ENCODE assay signal across 1 cellular context in the genomic region with DNA sequence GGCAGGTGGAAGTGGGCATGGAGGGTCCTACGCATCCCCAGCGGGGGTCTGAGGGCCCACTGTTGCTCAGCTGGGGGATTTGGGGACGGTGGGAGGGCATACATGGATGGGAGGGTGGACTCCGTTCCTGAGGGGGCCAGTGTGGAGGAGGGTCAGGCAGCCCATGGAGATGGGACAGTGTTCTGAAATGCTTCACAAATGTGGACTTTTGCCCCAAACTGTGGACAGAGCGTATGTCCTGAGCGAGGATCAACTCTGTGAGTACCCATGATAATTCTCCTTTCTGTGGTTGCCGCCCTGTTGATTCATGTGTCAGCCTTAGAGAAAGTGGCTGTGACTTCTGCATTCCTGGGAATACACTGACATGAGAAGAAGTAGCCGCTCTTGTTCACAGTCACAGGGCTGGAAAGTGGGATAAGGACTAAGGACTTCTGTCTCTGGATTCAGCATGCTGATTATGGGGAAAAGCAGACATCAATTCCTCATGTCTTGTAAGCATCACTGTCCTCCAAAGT.
A peak's percentile ranks its signal among the peaks of the same experiment; 100 is the strongest.
TF ChIP-seq lines count a peak whose summit lies in the region.

No MANE protein-coding gene starts in this region.

TF ChIP-seq in K562, 482 proteins besides CTCF, POLR2A, EP300 and RAD21 (continued from another document):
- TF ChIP-seq, protein P1, sequence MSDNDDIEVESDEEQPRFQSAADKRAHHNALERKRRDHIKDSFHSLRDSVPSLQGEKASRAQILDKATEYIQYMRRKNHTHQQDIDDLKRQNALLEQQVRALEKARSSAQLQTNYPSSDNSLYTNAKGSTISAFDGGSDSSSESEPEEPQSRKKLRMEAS (CRISPR knock-in tag; IDR thresholded peaks at IDR 0.05): peak; percentile 38; the same call in 1 of the 2 replicates
- TF ChIP-seq SRF (CRISPR knock-in tag; IDR thresholded peaks at IDR 0.05) (0 out of 4 replicates have a peak, but pooled peaks of 1 of the 2 experiments have one; percentile 40), POLR2G (IDR thresholded peaks at IDR 0.05; ENCODE audit: low read depth, low read length) (no peak), PML (IDR thresholded peaks at IDR 0.05; ENCODE audit: low read length) (no peak), ZFP30 (CRISPR knock-in tag; IDR thresholded peaks at IDR 0.05; ENCODE audit: borderline replicate concordance) (no peak), FOXK2 (conservative IDR thresholded peaks at IDR 0.05 in 1 of 2, IDR thresholded peaks at IDR 0.05 in 1 of 2; ENCODE audit: low read depth in 2 of 2) (no peak), SMC3 (conservative IDR thresholded peaks at IDR 0.05; ENCODE audit: insufficient read depth, low read depth, low read length) (no peak), NR2C1 (IDR thresholded peaks at IDR 0.05) (no peak), NR2C1 (tag; IDR thresholded peaks at IDR 0.05) (no peak), PYGO2 (tag; IDR thresholded peaks at IDR 0.05) (no peak), SUPT5H (IDR thresholded peaks at IDR 0.05) (no peak), XRCC3 (IDR thresholded peaks at IDR 0.05) (no peak)
TF ChIP-seq in K562: peak in this region for 2.
